12 cellular contexts compared by ENCODE assay signal in genomic region chr7:54811016-54811924, GRCh38.
DNase-seq lines count a peak whose midpoint lies in the region; ATAC-seq and TF ChIP-seq lines count a peak whose summit lies in the region.
"Had no signal": no experiment of that assay in that cellular context is flagged by ENCODE, and none has a peak within 500 bp of the region (broad histone marks: within the 10 kb centered on the region; RNA-seq: fewer than 3 reads in every experiment).

No MANE protein-coding gene starts in this region.

- TF ChIP-seq CTCF in WI38 (IDR thresholded peaks at IDR 0.05; ENCODE audit: low read depth, low read length) (no peak), retinal pigment epithelial cell (conservative IDR thresholded peaks at IDR 0.05; ENCODE audit: low read depth, low read length) (no peak)

- H3K27ac ChIP-seq in substantia nigra (ENCODE audit: low read depth, low read length, poor library complexity, severe bottlenecking): no peak overlapping the region
- H3K27ac ChIP-seq: parathyroid adenoma had no signal

- H3K9me3 Mint-ChIP-seq in effector memory CD8-positive, alpha-beta T cell: peaks cover 0 to 1% of the 10 kb centered on the region in 2 donors

- peaks cover 16% of the 10 kb centered on the region in 2 donors for H3K27me3 Mint-ChIP-seq in effector memory CD8-positive, alpha-beta T cell

- DNase-seq in EL (peak; percentile 84), fibroblast of the conjunctiva (ENCODE audit: low read depth) (peak; percentile 72), retinal pigment epithelial cell (ENCODE audit: low read depth) (peak; percentile 77), NCI-H128 (lab: John Stamatoyannopoulos, UW; ENCODE audit: unreplicated experiment) (no peak), substantia nigra (lab: John Stamatoyannopoulos, UW) (no peak)
- no peak for DNase-seq in effector memory CD8-positive, alpha-beta T cell
- DNase-seq: central memory CD4-positive, alpha-beta T cell; NCI-H526 treated with DMSO at 0.1 percent for 48 hours had no signal

- peaks cover 0 to 1% of the 10 kb centered on the region in 2 donors for H3K4me1 Mint-ChIP-seq in effector memory CD8-positive, alpha-beta T cell (ENCODE audit: low read depth in 2 of 2)
- H3K4me1 Mint-ChIP-seq: IgD-negative memory B cell had no signal

- no peak for ATAC-seq in effector memory CD8-positive, alpha-beta T cell (replicated peaks)
- ATAC-seq in GM21737 (IDR thresholded peaks at IDR 0.05; ENCODE audit: unreplicated experiment): no peak

- no peaks in the 10 kb centered on the region for H3K36me3 Mint-ChIP-seq in effector memory CD8-positive, alpha-beta T cell (ENCODE audit: insufficient read depth)
- H3K36me3 Mint-ChIP-seq: IgD-negative memory B cell had no signal

- H3K4me3 ChIP-seq in WI38 (ENCODE audit: low read depth, low read length): peak overlapping the region; percentile 20
- H3K4me3 ChIP-seq in retinal pigment epithelial cell (ENCODE audit: low read length): no peak overlapping the region

- H3K4me3 Mint-ChIP-seq in effector memory CD8-positive, alpha-beta T cell: no peak overlapping the region
- H3K4me3 Mint-ChIP-seq: IgD-negative memory B cell had no signal

- no peak overlapping the region for H3K27ac Mint-ChIP-seq in effector memory CD8-positive, alpha-beta T cell
- H3K27ac Mint-ChIP-seq: IgD-negative memory B cell had no signal

Comparison
In these comparisons a context has a peak if more than half of its experiments do, and no peak if none do; other contexts are left out.
1. DNase-seq: peak in EL (single experiment), fibroblast of the conjunctiva (single experiment) and retinal pigment epithelial cell (single experiment); none in effector memory CD8-positive, alpha-beta T cell (0 of 3), NCI-H128 (single experiment) and substantia nigra (0 of 49).